13 cellular contexts compared by ENCODE assay signal in genomic region chrX:119636419-119636818, GRCh38. TPM values are rescaled to one million over a fixed set of nuclear protein-coding genes. Genes with fewer than 3 reads are reported as not detected.
DNase-seq lines count a peak whose midpoint lies in the region; ATAC-seq and TF ChIP-seq lines count a peak whose summit lies in the region.
"Had no signal": no experiment of that assay in that cellular context is flagged by ENCODE, and none has a peak within 500 bp of the region (broad histone marks: within the 10 kb centered on the region; RNA-seq: fewer than 3 reads in every experiment).

No MANE protein-coding gene starts in this region.

- no peaks in the 10 kb centered on the region for H3K9me3 ChIP-seq in HAP-1
- H3K9me3 ChIP-seq: ascending aorta had no signal

- in situ Hi-C loops in HAP-1 (cut with MboI; ENCODE audit: low sequenced_read_pairs), result no loop called here

- H3K4me3 ChIP-seq in GM12865 (ENCODE audit: low read depth, low read length) (no peak overlapping the region), HAP-1 (no peak overlapping the region)
- H3K4me3 ChIP-seq: ascending aorta, GM23248 had no signal

- peaks cover 17% of the 10 kb centered on the region for H3K4me1 Mint-ChIP-seq in WTC11

- ATAC-seq in GM19023 (IDR thresholded peaks at IDR 0.05; ENCODE audit: unreplicated experiment) (peak; percentile 48), HG02759 (IDR thresholded peaks at IDR 0.05; ENCODE audit: unreplicated experiment) (peak; percentile 59), WTC11 (no peak)

- H3K36me3 ChIP-seq in HAP-1 (replicated peaks), result peaks cover 39% of the 10 kb centered on the region

- CTCF ChIA-PET in WTC11 (lab: Charles Lee), result interaction anchor here (0.6 to 1.8 kb wide), 4 partner anchors 26 to 121 kb away, joined by 4 to 7 read pairs (median 6); no protein-coding TSS in a partner anchor

- no peaks in the 10 kb centered on the region for H3K27me3 ChIP-seq in HAP-1 (ENCODE audit: low read depth)
- H3K27me3 ChIP-seq: ascending aorta had no signal

- peak; percentile 77 for DNase-seq in GM12865 (ENCODE audit: low read depth)
- DNase-seq in WTC11 (ENCODE audit: low spot score), result no peak
- DNase-seq in HAP-1 (ENCODE audit: low spot score in 2 of 2), result no peak
- DNase-seq in NOMO-1 (lab: John Stamatoyannopoulos, UW; ENCODE audit: unreplicated experiment in 2 of 2), result no peak
- no peak for DNase-seq in NCI-H1436 (lab: John Stamatoyannopoulos, UW)
- DNase-seq in NCI-H526 (lab: John Stamatoyannopoulos, UW), result no peak
- DNase-seq: GM23248, mammary epithelial cell, NCI-H526 treated with DMSO at 0.1 percent for 48 hours had no signal

- H3K4me3 Mint-ChIP-seq in WTC11, result no peak overlapping the region

- H3K36me3 Mint-ChIP-seq in WTC11, result peaks cover 53% of the 10 kb centered on the region

- TF ChIP-seq CTCF in GM12865 (IDR thresholded peaks at IDR 0.05; ENCODE audit: insufficient read depth, low read depth, low read length, missing control alignments) (no peak), WTC11 (IDR thresholded peaks at IDR 0.05) (no peak)

- H3K27ac Mint-ChIP-seq in WTC11, result peak overlapping the region; percentile 49

- H3K27me3 Mint-ChIP-seq in WTC11 (ENCODE audit: low read depth), result no peaks in the 10 kb centered on the region

- H3K9me3 Mint-ChIP-seq in WTC11, result 0 out of 2 replicates have a peak, but pooled peaks cover 3% of the 10 kb centered on the region

- H3K4me1 ChIP-seq in HAP-1, result peaks cover 18% of the 10 kb centered on the region
- H3K4me1 ChIP-seq: ascending aorta, parathyroid adenoma had no signal

- POLR2A ChIA-PET in WTC11 (lab: Charles Lee), result interaction anchor here (1.1 kb wide), 1 partner anchor 57 kb away, joined by 4 read pairs; the partner anchor contains the start of gene SEPTIN6

TF ChIP-seq in WTC11, 78 proteins besides CTCF, POLR2A, EP300 and RAD21:
- TF ChIP-seq NFYB (CRISPR knock-in tag; conservative IDR thresholded peaks at IDR 0.05; ENCODE audit: low read depth) (no peak), ZNF416 (CRISPR knock-in tag; IDR thresholded peaks at IDR 0.05) (no peak), MAX (CRISPR knock-in tag; IDR thresholded peaks at IDR 0.05) (no peak), ETV6 (CRISPR knock-in tag; IDR thresholded peaks at IDR 0.05) (no peak), ZNF396 (CRISPR knock-in tag; IDR thresholded peaks at IDR 0.05; ENCODE audit: borderline replicate concordance) (no peak), EMX1 (CRISPR knock-in tag; IDR thresholded peaks at IDR 0.05) (no peak), HMGXB4 (CRISPR knock-in tag; IDR thresholded peaks at IDR 0.05) (no peak), CREB1 (CRISPR knock-in tag; IDR thresholded peaks at IDR 0.05) (no peak), GTF2I (CRISPR knock-in tag; conservative IDR thresholded peaks at IDR 0.05) (no peak), ATF6 (CRISPR knock-in tag; IDR thresholded peaks at IDR 0.05) (no peak), JUN (CRISPR knock-in tag; IDR thresholded peaks at IDR 0.05) (no peak), FOXP1 (CRISPR knock-in tag; IDR thresholded peaks at IDR 0.05; ENCODE audit: borderline replicate concordance) (no peak)
- TF ChIP-seq, protein P1, sequence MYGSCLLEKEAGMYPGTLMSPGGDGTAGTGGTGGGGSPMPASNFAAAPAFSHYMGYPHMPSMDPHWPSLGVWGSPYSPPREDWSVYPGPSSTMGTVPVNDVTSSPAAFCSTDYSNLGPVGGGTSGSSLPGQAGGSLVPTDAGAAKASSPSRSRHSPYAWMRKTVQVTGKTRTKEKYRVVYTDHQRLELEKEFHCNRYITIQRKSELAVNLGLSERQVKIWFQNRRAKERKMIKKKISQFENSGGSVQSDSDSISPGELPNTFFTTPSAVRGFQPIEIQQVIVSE (CRISPR knock-in tag; IDR thresholded peaks at IDR 0.05; ENCODE audit: borderline replicate concordance), result no peak
- TF ChIP-seq, protein P2, sequence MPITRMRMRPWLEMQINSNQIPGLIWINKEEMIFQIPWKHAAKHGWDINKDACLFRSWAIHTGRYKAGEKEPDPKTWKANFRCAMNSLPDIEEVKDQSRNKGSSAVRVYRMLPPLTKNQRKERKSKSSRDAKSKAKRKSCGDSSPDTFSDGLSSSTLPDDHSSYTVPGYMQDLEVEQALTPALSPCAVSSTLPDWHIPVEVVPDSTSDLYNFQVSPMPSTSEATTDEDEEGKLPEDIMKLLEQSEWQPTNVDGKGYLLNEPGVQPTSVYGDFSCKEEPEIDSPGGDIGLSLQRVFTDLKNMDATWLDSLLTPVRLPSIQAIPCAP (CRISPR knock-in tag; IDR thresholded peaks at IDR 0.05), result no peak
- TF ChIP-seq, protein P3, sequence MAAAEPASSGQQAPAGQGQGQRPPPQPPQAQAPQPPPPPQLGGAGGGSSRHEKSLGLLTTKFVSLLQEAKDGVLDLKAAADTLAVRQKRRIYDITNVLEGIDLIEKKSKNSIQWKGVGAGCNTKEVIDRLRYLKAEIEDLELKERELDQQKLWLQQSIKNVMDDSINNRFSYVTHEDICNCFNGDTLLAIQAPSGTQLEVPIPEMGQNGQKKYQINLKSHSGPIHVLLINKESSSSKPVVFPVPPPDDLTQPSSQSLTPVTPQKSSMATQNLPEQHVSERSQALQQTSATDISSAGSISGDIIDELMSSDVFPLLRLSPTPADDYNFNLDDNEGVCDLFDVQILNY (CRISPR knock-in tag; IDR thresholded peaks at IDR 0.05), result no peak

RNA-seq across cellular contexts. Expression of gene NKRF, which starts 30.2 kb away (rescaled TPM):
- 13.0 to 15.0 TPM (median 13.6 TPM) in 3 replicates for total RNA-seq in WTC11 (2021)

RNA-seq across cellular contexts. Expression of gene SEPTIN6, which starts 56.5 kb away (rescaled TPM):
- total RNA-seq in WTC11 (2021), result 52.1 to 62.9 TPM (median 53.6 TPM) in 3 replicates
